In the genomic region with DNA sequence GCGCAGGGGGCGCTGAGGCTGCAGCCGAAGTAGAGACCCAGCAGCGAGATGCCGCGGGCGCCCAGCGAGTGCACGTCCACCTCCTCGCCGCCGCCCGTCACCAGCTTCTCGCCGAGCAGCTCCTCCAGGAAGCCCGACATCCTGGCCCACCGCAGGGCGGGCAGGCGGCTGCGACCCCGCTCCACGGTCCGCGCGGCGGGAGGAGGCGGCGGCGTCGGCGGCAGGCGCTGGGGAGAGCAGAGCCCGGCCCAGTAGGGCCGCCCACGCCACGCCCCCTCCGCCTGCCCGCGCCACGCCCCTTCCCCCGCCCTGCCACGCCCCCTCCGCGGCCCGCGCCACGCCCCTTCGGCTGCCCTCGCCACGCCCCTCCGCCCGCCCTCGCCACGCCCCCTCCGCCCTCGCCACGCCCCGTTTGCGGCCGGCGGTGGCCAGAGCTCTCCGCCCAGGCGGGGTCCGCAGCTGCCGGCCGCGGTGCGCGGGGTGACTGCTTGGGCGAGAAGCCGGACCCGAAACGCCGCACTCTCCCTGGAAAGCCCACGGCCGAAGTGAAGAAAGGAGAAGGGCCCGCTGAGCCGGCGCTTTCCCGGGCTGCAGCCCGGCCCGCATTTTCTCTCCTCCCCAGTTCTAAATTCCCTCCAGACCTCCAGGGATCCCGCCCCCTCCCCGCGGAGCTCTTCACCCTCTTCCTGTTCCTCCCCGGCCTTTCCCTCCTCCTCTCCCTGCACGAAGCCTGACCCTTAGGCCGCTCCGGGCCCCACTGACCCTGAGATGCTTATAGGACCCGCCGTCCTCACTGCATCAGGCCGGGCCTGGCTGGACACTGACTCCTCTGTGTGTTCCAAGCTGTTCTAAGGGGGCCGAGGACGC, we compare ENCODE assay signal across 8 cellular contexts. TPM values are rescaled to one million over a fixed set of nuclear protein-coding genes. Genes with fewer than 3 reads are reported as not detected.
DNase-seq lines count a peak whose midpoint lies in the region; ATAC-seq lines count a peak whose summit lies in the region.

A gene (minus strand): TSS at position 238 of the 867 bp plus-strand sequence.

- H3K27ac Mint-ChIP-seq in effector memory CD8-positive, alpha-beta T cell, result peak within 1 kb of the TSS in 1 of 2 donors; percentile 71

- peaks cover 10% of the 10 kb centered on the region for H3K36me3 Mint-ChIP-seq in effector memory CD8-positive, alpha-beta T cell (ENCODE audit: insufficient read depth)

- no peaks in the 10 kb centered on the region for H3K9me3 Mint-ChIP-seq in effector memory CD8-positive, alpha-beta T cell

- H3K27me3 Mint-ChIP-seq in effector memory CD8-positive, alpha-beta T cell, result peaks cover 31 to 35% of the 10 kb centered on the region in 2 donors

- peak within 1 kb of the TSS; percentile 81 to 87 for H3K4me3 Mint-ChIP-seq in effector memory CD8-positive, alpha-beta T cell

- H3K4me1 Mint-ChIP-seq in effector memory CD8-positive, alpha-beta T cell (ENCODE audit: low read depth in 2 of 2), result peaks cover 5 to 14% of the 10 kb centered on the region in 2 donors

- ATAC-seq in HG03095 (IDR thresholded peaks at IDR 0.05; ENCODE audit: unreplicated experiment), result peak; percentile 53
- peak; percentile 83 for ATAC-seq in effector memory CD8-positive, alpha-beta T cell (replicated peaks)

- DNase-seq in NCI-H2196 (lab: John Stamatoyannopoulos, UW; ENCODE audit: unreplicated experiment), result peak; percentile 51
- DNase-seq in NCI-H2196 treated with DMSO at 0.1 percent for 48 hours (lab: John Stamatoyannopoulos, UW; ENCODE audit: unreplicated experiment), result no peak
- DNase-seq in NCI-H774 (lab: John Stamatoyannopoulos, UW), result peak; percentile 53
- DNase-seq in activated CD8-positive, alpha-beta memory T cell treated with anti-CD3 and anti-CD28 coated beads for 48 hours (ENCODE audit: low read depth in 2 of 3, low spot score in 2 of 3), result peak; percentile 78 to 90 (median 85)
- DNase-seq in effector memory CD8-positive, alpha-beta T cell, result peak; percentile 84 to 89 (median 87)
- peak; percentile 99 for DNase-seq in mesenteric fat pad (ENCODE audit: low spot score)
- DNase-seq in stimulated activated CD8-positive, alpha-beta memory T cell treated with anti-CD3 and anti-CD28 coated beads, Interleukin-15, amount 100 ng/mL, for 1 hour (ENCODE audit: low read depth), result peak; percentile 84

RNA-seq across cellular contexts. Expression of the gene that starts here (rescaled TPM):
- total RNA-seq in mesenteric fat pad, result 20.7 TPM
